7 cellular contexts compared by ENCODE assay signal in the genomic region with DNA sequence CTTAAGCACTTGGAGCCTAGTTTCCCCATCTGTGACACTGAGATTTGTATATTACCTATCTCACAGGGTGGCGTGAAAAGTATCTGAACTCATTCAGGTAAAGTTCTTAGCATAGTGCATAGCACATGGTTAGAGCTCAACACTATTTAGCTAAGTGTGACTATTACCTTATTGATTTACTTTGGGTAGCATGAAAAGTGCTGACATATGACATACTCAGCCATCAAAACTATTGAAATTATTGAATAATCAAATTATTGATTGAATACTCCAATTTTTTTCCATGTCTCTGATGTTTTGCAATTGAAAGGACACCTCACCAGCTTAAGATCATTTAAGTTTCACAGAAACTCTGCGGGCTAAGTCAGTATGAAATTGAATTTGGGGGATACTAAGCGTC.
"Had no signal": no experiment of that assay in that cellular context is flagged by ENCODE, and none has a peak within 500 bp of the region (broad histone marks: within the 10 kb centered on the region; RNA-seq: fewer than 3 reads in every experiment).

No MANE protein-coding gene starts in this region.

- H3K4me3 ChIP-seq: K562 had no signal

- ATAC-seq: K562 had no signal

- DNase-seq: Karpas-422, KBM-7, KG1 had no signal

- H3K9ac ChIP-seq: KMS-11 had no signal

- H3K27ac ChIP-seq: HL-60, KMS-11 had no signal

- H3K4me2 ChIP-seq: KMS-11 had no signal

- FAIRE-seq: HTR-8/SVneo, K562 had no signal
